Comparison of ENCODE assay signal across 8 cellular contexts in genomic region chr17:32349503-32349853, GRCh38. TPM values are rescaled to one million over a fixed set of nuclear protein-coding genes. Genes with fewer than 3 reads are reported as not detected.
A peak's percentile ranks its signal among the peaks of the same experiment; 100 is the strongest.
DNase-seq lines count a peak whose midpoint lies in the region; ATAC-seq and TF ChIP-seq lines count a peak whose summit lies in the region.

No MANE protein-coding gene starts in this region.

- peak overlapping the region; percentile 98 for H3K9ac ChIP-seq in OCI-LY1 (ENCODE audit: low read length)
- peak overlapping the region; percentile 94 to 99 for H3K9ac ChIP-seq in liver (ENCODE audit: low read depth in 1 of 2, low read length in 2 of 2)

- H3K27ac ChIP-seq in OCI-LY1 (ENCODE audit: low read depth, low read length, poor library complexity, severe bottlenecking) (peak overlapping the region; percentile 87), breast epithelium (peak overlapping the region; percentile 97 to 99), liver (ENCODE audit: low read depth in 1 of 2, low read length in 2 of 2) (peak overlapping the region; percentile 98 to 99), thymus (ENCODE audit: low read depth) (peak overlapping the region; percentile 96)

- ATAC-seq in GM18867 (IDR thresholded peaks at IDR 0.05; ENCODE audit: unreplicated experiment) = peak; percentile 10

- H3K79me2 ChIP-seq in OCI-LY1 (ENCODE audit: insufficient read depth, low read length) = peaks cover 44% of the 10 kb centered on the region

- H3K4me2 ChIP-seq in OCI-LY1 (ENCODE audit: low read length) = peak overlapping the region; percentile 86

- no peak for TF ChIP-seq POLR2A in breast epithelium (IDR thresholded peaks at IDR 0.05)

- no peak for TF ChIP-seq RAD21 in liver (IDR thresholded peaks at IDR 0.05)

- peaks cover 5% of the 10 kb centered on the region; the same call in 1 of the 2 replicates for H4K20me1 ChIP-seq in OCI-LY1 (ENCODE audit: insufficient read depth, low read length)

- WGBS in liver = 18% methylated on average over 15 of the region's 15 CpGs
- 22% methylated on average over 15 of the region's 15 CpGs for WGBS in thymus

- H3K27me3 ChIP-seq in OCI-LY1 (ENCODE audit: insufficient read depth, low read length) (no peaks in the 10 kb centered on the region), breast epithelium (no peaks in the 10 kb centered on the region), liver (ENCODE audit: control insufficient read depth in 4 of 4, insufficient read depth in 4 of 4, low read length in 3 of 4) (no peaks in the 10 kb centered on the region), thymus (ENCODE audit: control insufficient read depth, insufficient read depth) (no peaks in the 10 kb centered on the region)

- DNase-seq in breast epithelium (ENCODE audit: low spot score in 2 of 2) (no peak), NCI-H187 treated with DMSO at 0.1 percent for 48 hours (lab: John Stamatoyannopoulos, UW) (no peak), NCI-H345 (lab: John Stamatoyannopoulos, UW) (no peak), SK-N-DZ (ENCODE audit: low spot score) (no peak)

- peak overlapping the region; percentile 96 for H3K4me3 ChIP-seq in OCI-LY1 (ENCODE audit: low read depth, low read length, poor library complexity, severe bottlenecking)
- H3K4me3 ChIP-seq in breast epithelium = peak overlapping the region; percentile 93 to 97 (median 93)
- H3K4me3 ChIP-seq in liver (ENCODE audit: low read depth in 1 of 3, low read length in 3 of 3) = peak overlapping the region; percentile 73 to 96 (median 95)
- H3K4me3 ChIP-seq in thymus (ENCODE audit: low read length) = peak overlapping the region; percentile 100

- H2AFZ ChIP-seq in OCI-LY1 (ENCODE audit: low read length) = no peak overlapping the region

- H3K4me1 ChIP-seq in OCI-LY1 (ENCODE audit: insufficient read depth, low read length, severe bottlenecking) (peaks cover 31% of the 10 kb centered on the region), breast epithelium (peaks cover 0 to 21% of the 10 kb centered on the region in 2 donors), liver (ENCODE audit: control insufficient read depth in 4 of 4, insufficient read depth in 4 of 4, low read length in 3 of 4) (peaks cover 7 to 25% (median 14%) of the 10 kb centered on the region in 4 donors), thymus (ENCODE audit: control insufficient read depth, insufficient read depth, low read length) (peaks cover 14% of the 10 kb centered on the region)

- H3K9me2 ChIP-seq in OCI-LY1 (ENCODE audit: low read depth, low read length) = no peaks in the 10 kb centered on the region

- TF ChIP-seq CTCF in OCI-LY1 (IDR thresholded peaks at IDR 0.05; ENCODE audit: low read length) (no peak), breast epithelium (IDR thresholded peaks at IDR 0.05) (no peak), liver (IDR thresholded peaks at IDR 0.05; ENCODE audit: low read depth, low read length, missing input control) (no peak)

- H3K9me3 ChIP-seq in OCI-LY1 (ENCODE audit: low read length) (no peaks in the 10 kb centered on the region), breast epithelium (no peaks in the 10 kb centered on the region), liver (ENCODE audit: control insufficient read depth in 4 of 4, low read length in 3 of 4) (no peaks in the 10 kb centered on the region), thymus (ENCODE audit: control insufficient read depth) (no peaks in the 10 kb centered on the region)

- intact Hi-C loops in breast epithelium (cut with DNase I; ENCODE audit: low total_unique reads) = no loop called here

- H3K36me3 ChIP-seq in OCI-LY1 (ENCODE audit: insufficient read depth, low read length) = peaks cover 34% of the 10 kb centered on the region
- no peaks in the 10 kb centered on the region for H3K36me3 ChIP-seq in breast epithelium
- peaks cover 2 to 8% (median 5%) of the 10 kb centered on the region in 4 donors for H3K36me3 ChIP-seq in liver (ENCODE audit: control insufficient read depth in 4 of 4, insufficient read depth in 3 of 4, low read depth in 1 of 4, low read length in 3 of 4)
- peaks cover 14% of the 10 kb centered on the region for H3K36me3 ChIP-seq in thymus (ENCODE audit: control insufficient read depth, insufficient read depth)

- no peaks in the 10 kb centered on the region for H3F3A ChIP-seq in OCI-LY1 (ENCODE audit: insufficient read depth, low read length)

TF ChIP-seq in liver, 16 proteins besides CTCF, POLR2A, EP300 and RAD21:
- TF ChIP-seq FOXA2 (IDR thresholded peaks at IDR 0.05) = no peak
- no peak for TF ChIP-seq JUND (IDR thresholded peaks at IDR 0.05)
- no peak for TF ChIP-seq NR2F2 (IDR thresholded peaks at IDR 0.05)

RNA-seq across cellular contexts. Expression of gene ZNF207, which starts 0.5 kb away (rescaled TPM):
- 100 to 1,000 TPM; 145 to 238 (median 172) TPM for total RNA-seq in breast epithelium
- total RNA-seq in liver = 100 to 1,000 TPM in 1 of 2 donors, 10 to 100 TPM in 1; 74.0 to 142 TPM
- polyA plus RNA-seq in liver = 10 to 100 TPM; 38.3 to 39.6 TPM
- polyA plus RNA-seq in thymus = 75.3 TPM
- polyA plus RNA-seq in SK-N-DZ (2014; cell fraction: cytosol; rRNA removed) = 169 and 202 TPM in 2 replicates
- polyA plus RNA-seq in SK-N-DZ (2014; cell fraction: nucleus; rRNA removed) = 285 and 326 TPM in 2 replicates

RNA-seq across cellular contexts. Expression of gene C17orf75, which starts 7.5 kb away (rescaled TPM):
- 10 to 100 TPM; 11.5 to 16.5 (median 14.7) TPM for total RNA-seq in breast epithelium
- 10 to 100 TPM in 1 of 2 donors, 1 to 10 TPM in 1; 8.5 to 10.1 TPM for total RNA-seq in liver
- polyA plus RNA-seq in liver = 1 to 10 TPM; 4.7 to 6.7 TPM
- 30.7 TPM for polyA plus RNA-seq in thymus
- polyA plus RNA-seq in SK-N-DZ (2014; cell fraction: cytosol; rRNA removed) = 77.9 and 97.6 TPM in 2 replicates
- 159 and 168 TPM in 2 replicates for polyA plus RNA-seq in SK-N-DZ (2014; cell fraction: nucleus; rRNA removed)
